13 cellular contexts compared by ENCODE assay signal in genomic region chr5:1511037-1511436, GRCh38. TPM values are rescaled to one million over a fixed set of nuclear protein-coding genes. Genes with fewer than 3 reads are reported as not detected.
DNase-seq lines count a peak whose midpoint lies in the region; ATAC-seq and TF ChIP-seq lines count a peak whose summit lies in the region.
"Had no signal": no experiment of that assay in that cellular context is flagged by ENCODE, and none has a peak within 500 bp of the region (broad histone marks: within the 10 kb centered on the region; RNA-seq: fewer than 3 reads in every experiment).

No MANE protein-coding gene starts in this region.

- H3K9me3 ChIP-seq in adrenal gland (replicated peaks in 1 of 3): no peaks in the 10 kb centered on the region
- H3K9me3 ChIP-seq in mucosa of descending colon: no peaks in the 10 kb centered on the region
- no peaks in the 10 kb centered on the region for H3K9me3 ChIP-seq in transverse colon

- no peak for TF ChIP-seq CTCF in adrenal gland (IDR thresholded peaks at IDR 0.05)
- TF ChIP-seq CTCF in mucosa of descending colon (IDR thresholded peaks at IDR 0.05): no peak
- no peak for TF ChIP-seq CTCF in transverse colon (IDR thresholded peaks at IDR 0.05)

- H3K27me3 ChIP-seq in adrenal gland (no peaks in the 10 kb centered on the region), transverse colon (no peaks in the 10 kb centered on the region)

- 92 to 97% (median 96%) methylated on average over 19 to 20 of the region's 20 CpGs for WGBS in adrenal gland, 4 donors
- WGBS in transverse colon (ENCODE audit: low coverage in 1 of 2), 2 donors: 87 to 95% methylated on average over 6 to 20 of the region's 20 CpGs

- in situ Hi-C loops in transverse colon (cut with MboI; ENCODE audit: low pct_ligation_motif_present in 1 of 4, low pct_unique_long_range_greater_than_20kb in 1 of 4, low sequenced_read_pairs in 3 of 4): no loop called here

- H3K4me1 ChIP-seq in adrenal gland (replicated peaks in 1 of 2) (no peaks in the 10 kb centered on the region), mucosa of descending colon (ENCODE audit: low read depth) (no peaks in the 10 kb centered on the region), transverse colon (no peaks in the 10 kb centered on the region)

- no peak overlapping the region for H3K4me3 ChIP-seq in adrenal gland
- no peak overlapping the region for H3K4me3 ChIP-seq in mucosa of descending colon
- no peak overlapping the region for H3K4me3 ChIP-seq in transverse colon
- H3K4me3 ChIP-seq: PC-9, skin epidermis had no signal

- H3K27ac ChIP-seq in adrenal gland (no peak overlapping the region), transverse colon (no peak overlapping the region)
- H3K27ac ChIP-seq: PC-9, skin epidermis had no signal

- intact Hi-C loops in adrenal gland (cut with DNase I) (no loop called here), mucosa of descending colon (cut with DNase I, micrococcal nuclease) (no loop called here), transverse colon (cut with DNase I; ENCODE audit: low total_unique reads) (no loop called here)

- ATAC-seq in mucosa of descending colon: no peak
- ATAC-seq: naive thymus-derived CD4-positive, alpha-beta T cell had no signal

- no peaks in the 10 kb centered on the region for H3K36me3 ChIP-seq in adrenal gland (replicated peaks in 1 of 2)
- H3K36me3 ChIP-seq in mucosa of descending colon (ENCODE audit: low read depth): no peaks in the 10 kb centered on the region
- no peaks in the 10 kb centered on the region for H3K36me3 ChIP-seq in transverse colon

- DNase-seq in activated gamma-delta T cell treated with Interleukin-2 at 50 U/mL for 16 hours (peak; percentile 3), activated gamma-delta T cell (lab: John Stamatoyannopoulos, UW) (no peak), adrenal gland (peak in 6 of 7 donors; percentile 0 to 48 (median 7)), mucosa of descending colon (peak; percentile 1 to 37 (median 17)), transverse colon (peak; percentile 7), AG20443 (ENCODE audit: low spot score) (no peak), NCI-H1436 (lab: John Stamatoyannopoulos, UW) (no peak), NOMO-1 treated with DMSO at 0.1 percent for 48 hours (lab: John Stamatoyannopoulos, UW; ENCODE audit: unreplicated experiment) (no peak)
- DNase-seq: NCI-H226, PC-9, T-helper 1 cell had no signal

- TF ChIP-seq POLR2A in adrenal gland (IDR thresholded peaks at IDR 0.05) (no peak), transverse colon (IDR thresholded peaks at IDR 0.05) (no peak)

- TF ChIP-seq EP300 in transverse colon (IDR thresholded peaks at IDR 0.05; ENCODE audit: low read depth): no peak

RNA-seq across cellular contexts. Expression of gene LPCAT1, which starts 12.7 kb away (rescaled TPM):
- total RNA-seq in adrenal gland: 10 to 100 TPM; 33.9 to 59.1 (median 43.4) TPM
- 10 to 100 TPM; 23.2 to 45.3 (median 42.8) TPM for polyA plus RNA-seq in adrenal gland
- 10 to 100 TPM in 2 of 3 donors, 1 to 10 TPM in 1; 6.7 to 27.2 (median 26.0) TPM for total RNA-seq in mucosa of descending colon
- 10 to 100 TPM in 3 of 4 donors, 1 to 10 TPM in 1; 10.0 to 50.5 (median 21.0) TPM for total RNA-seq in transverse colon

Comparison
In these comparisons a context has a peak if more than half of its experiments do, and no peak if none do; other contexts are left out.
1. DNase-seq: peak in activated gamma-delta T cell treated with Interleukin-2 at 50 U/mL for 16 hours (single experiment), adrenal gland (6 of 7), mucosa of descending colon (3 of 3) and transverse colon (single experiment); none in activated gamma-delta T cell (single experiment), AG20443 (single experiment), NCI-H1436 (single experiment) and NOMO-1 treated with DMSO at 0.1 percent for 48 hours (single experiment).